In genomic region chr3:194522579-194523046, GRCh38 we compare ENCODE assay signal across 21 cellular contexts. TPM values are rescaled to one million over a fixed set of nuclear protein-coding genes. Genes with fewer than 3 reads are reported as not detected.
DNase-seq lines count a peak whose midpoint lies in the region; ATAC-seq, FAIRE-seq and TF ChIP-seq lines count a peak whose summit lies in the region.
"Had no signal": no experiment of that assay in that cellular context is flagged by ENCODE, and none has a peak within 500 bp of the region (broad histone marks: within the 10 kb centered on the region; RNA-seq: fewer than 3 reads in every experiment).

No MANE protein-coding gene starts in this region.

- DNase-seq in AG04449 (ENCODE audit: low read depth, low spot score) = peak; percentile 23
- peak; percentile 47 for DNase-seq in MG63
- DNase-seq in bronchial epithelial cell (ENCODE audit: low read depth) = peak; percentile 80
- DNase-seq in HepG2 (ENCODE audit: low spot score) = no peak
- no peak for DNase-seq in C1 segment of cervical spinal cord (lab: John Stamatoyannopoulos, UW)
- DNase-seq in activated naive CD4-positive, alpha-beta T cell treated with anti-CD3 and anti-CD28 coated beads, Interleukin-2, amount 50 U/mL, for 72 hours (ENCODE audit: low spot score in 2 of 2) = no peak
- no peak for DNase-seq in medulla oblongata (ENCODE audit: extremely low spot score)
- DNase-seq: activated CD4-positive, alpha-beta T cell treated with anti-CD3 and anti-CD28 coated beads, Interleukin-2, amount 10 ng/mL, durations not matched to agents 7 days and 5 days; activated naive CD8-positive, alpha-beta T cell treated with anti-CD3 and anti-CD28 coated beads, Interleukin-2, amount 50 U/mL, for 24 hours; activated T-cell treated with anti-CD3 and anti-CD28 coated beads, Interleukin-2, amount 50 U/mL, for 4 hours; DND-41; esophagus squamous epithelium; MM.1S; NCI-H2029 treated with DMSO at 0.1 percent for 48 hours; SHP77 treated with DMSO at 0.1 percent for 48 hours; small intestine; stomach; T-helper 9 cell had no signal

- H3K27ac ChIP-seq in HepG2 (ENCODE audit: extremely low read length, insufficient read depth, low read length) = no peak overlapping the region
- H3K27ac ChIP-seq: stomach had no signal

- H3K4me1 ChIP-seq in HepG2 (ENCODE audit: insufficient read depth, low read length) = peaks cover 49% of the 10 kb centered on the region

- H3K79me2 ChIP-seq in HepG2 (ENCODE audit: insufficient read depth, low read length) = no peaks in the 10 kb centered on the region

- CTCF ChIA-PET in AG04449 (lab: Yijun Ruan, JAX) (interaction anchor here (0.8 to 1.4 kb wide), 4 partner anchors 14 to 74 kb away, joined by 3 to 4 read pairs (median 3); no protein-coding TSS in a partner anchor), HepG2 (lab: Yijun Ruan, JAX; ENCODE audit: low intra/inter-chr PET ratio, low total read pairs) (no interaction called here)

- H3K36me3 ChIP-seq in MG63 (no peaks in the 10 kb centered on the region), bronchial epithelial cell (ENCODE audit: control insufficient read depth, insufficient read depth, low read length) (no peaks in the 10 kb centered on the region), HepG2 (replicated peaks in 1 of 2; ENCODE audit: control insufficient read depth in 1 of 2, insufficient read depth in 2 of 2, low read length in 2 of 2) (no peaks in the 10 kb centered on the region)
- H3K36me3 ChIP-seq: esophagus squamous epithelium, stomach had no signal

- no peaks in the 10 kb centered on the region for H3K27me3 ChIP-seq in MG63
- H3K27me3 ChIP-seq in bronchial epithelial cell (ENCODE audit: control insufficient read depth, insufficient read depth, low read length) = no peaks in the 10 kb centered on the region
- no peaks in the 10 kb centered on the region for H3K27me3 ChIP-seq in HepG2 (ENCODE audit: control insufficient read depth in 1 of 2, insufficient read depth in 2 of 2, low read length in 2 of 2)
- H3K27me3 ChIP-seq: esophagus squamous epithelium, stomach had no signal

- POLR2A ChIA-PET in AG04449 (lab: Yijun Ruan, JAX) (interaction anchor here (0.7 kb wide), 1 partner anchor 686 kb away, joined by 4 read pairs; no protein-coding TSS in a partner anchor), HepG2 (lab: Yijun Ruan, JAX) (interaction anchor here (0.7 kb wide), 1 partner anchor 14 kb away, joined by 6 read pairs; no protein-coding TSS in a partner anchor)

- H2AFZ ChIP-seq in HepG2 (ENCODE audit: low read length) = no peak overlapping the region

- TF ChIP-seq POLR2A in HepG2 (IDR thresholded peaks at IDR 0.05; ENCODE audit: insufficient read depth in 1 of 2, low read depth in 2 of 2, low read length in 2 of 2) = no peak

- TF ChIP-seq RAD21 in HepG2 (CRISPR knock-in tag; IDR thresholded peaks at IDR 0.05) = no peak

- WGBS in HepG2 (ENCODE audit: low lambda C conversion rate) = 37% methylated on average over 4 of the region's 4 CpGs

- H3K9me3 Mint-ChIP-seq in activated naive CD4-positive, alpha-beta T cell treated with anti-CD3 and anti-CD28 coated beads, Interleukin-2, amount 50 U/mL, for 72 hours = no peaks in the 10 kb centered on the region

- ATAC-seq in HepG2 (no peak), HG02623 (IDR thresholded peaks at IDR 0.05; ENCODE audit: unreplicated experiment) (no peak)
- no peak for ATAC-seq in activated naive CD4-positive, alpha-beta T cell treated with anti-CD3 and anti-CD28 coated beads, Interleukin-2, amount 50 U/mL, for 72 hours
- ATAC-seq: activated naive CD8-positive, alpha-beta T cell treated with anti-CD3 and anti-CD28 coated beads, Interleukin-2, amount 50 U/mL, for 24 hours; activated T-cell treated with anti-CD3 and anti-CD28 coated beads, Interleukin-2, amount 50 U/mL, for 4 hours; GM12878 had no signal

- H3K9me3 ChIP-seq in MG63 = peaks cover 5% of the 10 kb centered on the region; the same call in 1 of the 2 replicates
- H3K9me3 ChIP-seq in HepG2 (ENCODE audit: low read length) = no peaks in the 10 kb centered on the region
- H3K9me3 ChIP-seq: esophagus squamous epithelium, stomach had no signal

- TF ChIP-seq EP300 in HepG2 (IDR thresholded peaks at IDR 0.05; ENCODE audit: low read depth in 2 of 2, low read length in 2 of 2) (no peak), HepG2 (CRISPR knock-in tag; IDR thresholded peaks at IDR 0.05; ENCODE audit: borderline replicate concordance) (no peak)

- peaks cover 0 to 38% of the 10 kb centered on the region in 2 donors for H3K36me3 Mint-ChIP-seq in activated naive CD4-positive, alpha-beta T cell treated with anti-CD3 and anti-CD28 coated beads, Interleukin-2, amount 50 U/mL, for 72 hours

- H4K20me1 ChIP-seq in HepG2 (ENCODE audit: insufficient read depth, low read length) = no peaks in the 10 kb centered on the region

- H3K4me2 ChIP-seq in HepG2 (ENCODE audit: low read depth, low read length) = peak overlapping the region; percentile 23; the same call in 1 of the 2 replicates

- intact Hi-C loops in HepG2 (cut with micrococcal nuclease; ENCODE audit: unreplicated experiment) = loop anchor here (5.0 kb wide), 1 partner anchor 35 kb away; the partner anchor contains the start of gene ATP13A3

- H3K9ac ChIP-seq in HepG2 (ENCODE audit: insufficient read depth, low read depth, low read length) = no peak overlapping the region

- in situ Hi-C loops in HepG2 (cut with HindIII; ENCODE audit: extremely low pct_ligation_motif_present, low pct_unique_long_range_greater_than_20kb) = no loop called here

- no peak for TF ChIP-seq CTCF in AG04449 (IDR thresholded peaks at IDR 0.05; ENCODE audit: insufficient read depth, low read length, missing control alignments)
- no peak for TF ChIP-seq CTCF in bronchial epithelial cell (IDR thresholded peaks at IDR 0.05; ENCODE audit: insufficient read depth, low read length, severe bottlenecking)
- TF ChIP-seq CTCF in HepG2 (CRISPR knock-in tag; IDR thresholded peaks at IDR 0.05) = no peak

- BruUV-seq in HepG2 (replicated peaks; lab: Mats Ljungman, UMichigan) = no TSS peak

- H3K4me3 ChIP-seq in AG04449 (ENCODE audit: low read depth, low read length) = no peak overlapping the region
- no peak overlapping the region for H3K4me3 ChIP-seq in MG63
- H3K4me3 ChIP-seq in bronchial epithelial cell (ENCODE audit: low read depth, low read length) = no peak overlapping the region
- H3K4me3 ChIP-seq in HepG2 (replicated peaks in 1 of 3; ENCODE audit: insufficient read depth in 1 of 3, low read depth in 2 of 3, low read length in 3 of 3) = no peak overlapping the region
- H3K4me3 ChIP-seq: esophagus squamous epithelium, GM12878, stomach had no signal

- FAIRE-seq in bronchial epithelial cell (lab: Jason Lieb, UNC) (no peak), HepG2 (lab: Jason Lieb, UNC) (no peak)
- FAIRE-seq: colon, GM12878, small intestine had no signal

- H3K27ac Mint-ChIP-seq in activated naive CD4-positive, alpha-beta T cell treated with anti-CD3 and anti-CD28 coated beads, Interleukin-2, amount 50 U/mL, for 72 hours = no peak overlapping the region
- H3K27ac Mint-ChIP-seq: activated CD4-positive, alpha-beta T cell treated with anti-CD3 and anti-CD28 coated beads, Interleukin-2, amount 10 ng/mL, durations not matched to agents 7 days and 5 days; activated naive CD8-positive, alpha-beta T cell treated with anti-CD3 and anti-CD28 coated beads, Interleukin-2, amount 50 U/mL, for 24 hours had no signal

TF ChIP-seq in HepG2, 621 proteins besides CTCF, POLR2A, EP300 and RAD21:
- TF ChIP-seq HNF4A (CRISPR knock-in tag; IDR thresholded peaks at IDR 0.05) (0 out of 2 replicates have a peak, but pooled peaks have one; percentile 14), ZNF652 (CRISPR knock-in tag; IDR thresholded peaks at IDR 0.05; ENCODE audit: borderline replicate concordance, low read depth) (no peak)

RNA-seq across cellular contexts. Expression of gene ATP13A3, which starts 35.8 kb away (rescaled TPM):
- total RNA-seq in MG63 (2014; rRNA removed; shearing (Covaris generic); ENCODE audit: low replicate concordance) = 76.9 and 103 TPM in 2 replicates
- 153 and 171 TPM in 2 replicates for total RNA-seq in bronchial epithelial cell
- 80.8 and 82.6 TPM in 2 replicates for total RNA-seq in HepG2 (2016; rRNA removed; fragmentation: Illumina TruSeq; extraction: Trizol)
- total RNA-seq in HepG2 (2016; cell fraction: cytosol; rRNA removed; fragmentation: Illumina TruSeq; extraction: Trizol; ENCODE audit: low read depth) = 24.1 and 34.0 TPM in 2 replicates
- total RNA-seq in HepG2 (2016; cell fraction: insoluble cytoplasmic fraction; rRNA removed; fragmentation: Illumina TruSeq; extraction: Trizol) = 77.1 and 79.8 TPM in 2 replicates
- 63.8 and 77.4 TPM in 2 replicates for total RNA-seq in HepG2 (2016; cell fraction: membrane; rRNA removed; fragmentation: Illumina TruSeq; extraction: Trizol)
- total RNA-seq in HepG2 (2016; cell fraction: nucleus; rRNA removed; fragmentation: Illumina TruSeq; extraction: Trizol) = 96.6 and 107 TPM in 2 replicates
- 34.8 and 44.9 TPM in 2 replicates for polyA plus RNA-seq in HepG2 (2011; rRNA removed)
- polyA plus RNA-seq in HepG2 (2011; cell fraction: cytosol; rRNA removed) = 14.3 and 23.1 TPM in 2 replicates
- 23.0 and 36.3 TPM in 2 replicates for polyA plus RNA-seq in HepG2 (2011; cell fraction: nucleus; rRNA removed)
- polyA plus RNA-seq in HepG2 (2012) = 42.7 and 47.6 TPM in 2 replicates
- 1.1 and 1.3 TPM in 2 replicates for polyA plus RNA-seq in HepG2 (2016; cell fraction: cytosol; fragmentation: Illumina TruSeq; extraction: Trizol; ENCODE audit: low read depth)
- 25.7 and 29.2 TPM in 2 replicates for polyA plus RNA-seq in HepG2 (2016; cell fraction: insoluble cytoplasmic fraction; fragmentation: Illumina TruSeq; extraction: Trizol; ENCODE audit: low read depth)
- 7.0 and 8.6 TPM in 2 replicates for polyA plus RNA-seq in HepG2 (2016; cell fraction: membrane; fragmentation: Illumina TruSeq; extraction: Trizol; ENCODE audit: low read depth)
- polyA plus RNA-seq in HepG2 (2016; cell fraction: nucleus; fragmentation: Illumina TruSeq; extraction: Trizol; ENCODE audit: insufficient read depth, low read depth) = 50.7 and 55.8 TPM in 2 replicates
- 73.3 and 126 TPM in 2 replicates for polyA minus RNA-seq in HepG2 (2011; rRNA and poly(A)+ RNA removed; ENCODE audit: low replicate concordance)
- polyA minus RNA-seq in HepG2 (2011; cell fraction: cytosol; rRNA and poly(A)+ RNA removed) = 74.1 and 95.7 TPM in 2 replicates
- 164 and 199 TPM in 2 replicates for polyA minus RNA-seq in HepG2 (2011; cell fraction: nucleus; rRNA and poly(A)+ RNA removed)
- total RNA-seq in activated naive CD4-positive, alpha-beta T cell treated with anti-CD3 and anti-CD28 coated beads, Interleukin-2, amount 50 U/mL, for 72 hours = 100 to 1,000 TPM; 106 to 141 TPM

Comparison
In these comparisons a context has a peak if more than half of its experiments do, and no peak if none do; other contexts are left out.
1. DNase-seq: peak in AG04449 (single experiment), MG63 (single experiment) and bronchial epithelial cell (single experiment); none in HepG2 (single experiment), C1 segment of cervical spinal cord (0 of 14), activated naive CD4-positive, alpha-beta T cell treated with anti-CD3 and anti-CD28 coated beads, Interleukin-2, amount 50 U/mL, for 72 hours (0 of 2) and medulla oblongata (single experiment).